1 cellular context compared by ENCODE assay signal in genomic region chr5:132557425-132557805, GRCh38.
TF ChIP-seq lines count a peak whose summit lies in the region.

No MANE protein-coding gene starts in this region.

TF ChIP-seq in HepG2, 621 proteins besides CTCF, POLR2A, EP300 and RAD21 (continued from another document and continues in another):
- TF ChIP-seq RBM22 (optimal IDR thresholded peaks at IDR 0.05; ENCODE audit: low read length) (no peak), PPARG (CRISPR knock-in tag; conservative IDR thresholded peaks at IDR 0.05) (peak; percentile 63; the same call in 1 of the 2 replicates), DDIT3 (CRISPR knock-in tag; IDR thresholded peaks at IDR 0.05) (no peak), ZMYM2 (CRISPR knock-in tag; IDR thresholded peaks at IDR 0.05) (no peak), UBTF (CRISPR knock-in tag; IDR thresholded peaks at IDR 0.05) (no peak), ZNF282 (IDR thresholded peaks at IDR 0.05; ENCODE audit: partially characterized antibody) (no peak), ZNF580 (CRISPR knock-in tag; IDR thresholded peaks at IDR 0.05; ENCODE audit: borderline replicate concordance, low read depth) (no peak), TEAD2 (CRISPR knock-in tag; IDR thresholded peaks at IDR 0.05) (no peak), HMG20B (CRISPR knock-in tag; conservative IDR thresholded peaks at IDR 0.05) (no peak), ZNF780A (CRISPR knock-in tag; IDR thresholded peaks at IDR 0.05) (no peak), THAP9 (CRISPR knock-in tag; IDR thresholded peaks at IDR 0.05; ENCODE audit: borderline replicate concordance) (no peak), ARID4A (CRISPR knock-in tag; IDR thresholded peaks at IDR 0.05; ENCODE audit: borderline replicate concordance) (no peak), IRF1 (CRISPR knock-in tag; IDR thresholded peaks at IDR 0.05; ENCODE audit: low read depth) (no peak; the same call in 1 of the 2 replicates), NR2F6 (IDR thresholded peaks at IDR 0.05) (no peak), NR2F6 (CRISPR knock-in tag; IDR thresholded peaks at IDR 0.05) (peak; percentile 39), ARID5B (CRISPR knock-in tag; IDR thresholded peaks at IDR 0.05) (peak; percentile 77), ZFAT (CRISPR knock-in tag; conservative IDR thresholded peaks at IDR 0.05) (no peak), ZNF597 (CRISPR knock-in tag; IDR thresholded peaks at IDR 0.05) (no peak), ZNF547 (CRISPR knock-in tag; IDR thresholded peaks at IDR 0.05) (no peak), MAFF (IDR thresholded peaks at IDR 0.05; ENCODE audit: low read depth, low read length) (no peak), SRF (IDR thresholded peaks at IDR 0.05; ENCODE audit: low read depth, low read length) (no peak), ZBTB34 (CRISPR knock-in tag; IDR thresholded peaks at IDR 0.05) (no peak), CAMTA2 (CRISPR knock-in tag; IDR thresholded peaks at IDR 0.05; ENCODE audit: borderline replicate concordance) (no peak), ETV5 (CRISPR knock-in tag; IDR thresholded peaks at IDR 0.05; ENCODE audit: borderline replicate concordance) (peak; percentile 91), ZSCAN31 (CRISPR knock-in tag; IDR thresholded peaks at IDR 0.05; ENCODE audit: low read depth) (no peak), ZNF512B (CRISPR knock-in tag; IDR thresholded peaks at IDR 0.05; ENCODE audit: borderline replicate concordance) (no peak), KLF16 (CRISPR knock-in tag; IDR thresholded peaks at IDR 0.05) (peak in 1 of 2 experiments; percentile 6; a peak in 1 of 4 replicates), TEAD3 (CRISPR knock-in tag; optimal IDR thresholded peaks at IDR 0.05; ENCODE audit: borderline replicate concordance) (peak; percentile 36), USF2 (IDR thresholded peaks at IDR 0.05; ENCODE audit: low read depth, low read length) (no peak), USF2 (CRISPR knock-in tag; IDR thresholded peaks at IDR 0.05; ENCODE audit: borderline replicate concordance) (no peak), NAIF1 (CRISPR knock-in tag; IDR thresholded peaks at IDR 0.05; ENCODE audit: borderline replicate concordance) (no peak), ZSCAN30 (CRISPR knock-in tag; IDR thresholded peaks at IDR 0.05) (no peak), ZNF557 (CRISPR knock-in tag; IDR thresholded peaks at IDR 0.05) (no peak), PRPF4 (IDR thresholded peaks at IDR 0.05; ENCODE audit: low read depth, low read length, poor library complexity, severe bottlenecking) (no peak), HCFC1 (IDR thresholded peaks at IDR 0.05; ENCODE audit: low read depth, low read length) (no peak), SSRP1 (CRISPR knock-in tag; IDR thresholded peaks at IDR 0.05) (no peak; the same call in 1 of the 2 replicates)
